In the genomic region with DNA sequence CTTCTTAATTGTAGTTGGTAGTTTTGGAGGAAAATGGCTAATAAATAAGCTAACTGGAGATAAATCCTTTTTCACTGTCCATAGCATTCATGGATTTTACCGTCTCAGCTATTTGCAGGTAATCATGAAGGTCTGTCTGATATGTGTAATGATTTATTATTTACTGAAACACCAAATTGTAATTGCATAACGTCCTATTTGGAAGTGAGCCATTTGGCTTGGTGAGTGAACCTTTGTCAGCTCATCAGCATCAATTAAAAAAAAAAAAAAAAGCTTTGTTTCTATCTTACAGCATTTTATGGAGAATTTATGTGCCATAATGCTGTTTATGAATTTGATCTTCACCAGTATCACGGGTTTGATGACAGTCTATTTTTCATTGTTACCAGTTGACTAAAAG, we compare ENCODE assay signal across 18 cellular contexts. TPM values are rescaled to one million over a fixed set of nuclear protein-coding genes. Genes with fewer than 3 reads are reported as not detected.
DNase-seq lines count a peak whose midpoint lies in the region; ATAC-seq lines count a peak whose summit lies in the region.
"Had no signal": no experiment of that assay in that cellular context is flagged by ENCODE, and none has a peak within 500 bp of the region (broad histone marks: within the 10 kb centered on the region; RNA-seq: fewer than 3 reads in every experiment).

No MANE protein-coding gene starts in this region.

- H3K36me3 Mint-ChIP-seq in activated T-helper 17 cell treated with anti-CD3 and anti-CD28 coated beads, Interleukin-2, amount 50 U/mL, for 72 hours (ENCODE audit: low read depth) = peaks cover 9% of the 10 kb centered on the region

- DNase-seq in NCI-H2196 (lab: John Stamatoyannopoulos, UW; ENCODE audit: unreplicated experiment) = peak; percentile 14
- DNase-seq in NCI-H2196 treated with DMSO at 0.1 percent for 48 hours (lab: John Stamatoyannopoulos, UW; ENCODE audit: unreplicated experiment) = no peak
- peak; percentile 71 for DNase-seq in NCI-H1105 (lab: John Stamatoyannopoulos, UW)
- DNase-seq in dermis microvascular lymphatic vessel endothelial cell (ENCODE audit: low read depth in 2 of 2) = peak; percentile 25 to 62
- peak; percentile 13 for DNase-seq in renal cortical epithelial cell (ENCODE audit: low read depth)
- DNase-seq: DMS153, DND-41, NCI-H1092 treated with DMSO at 0.1 percent for 48 hours, NCI-H2029 treated with DMSO at 0.1 percent for 48 hours, NCI-H226, NCI-H510A, PC-3 had no signal

- H3K27ac Mint-ChIP-seq in activated T-helper 17 cell treated with anti-CD3 and anti-CD28 coated beads, Interleukin-2, amount 50 U/mL, for 72 hours = no peak overlapping the region

- no peaks in the 10 kb centered on the region for H3K4me1 Mint-ChIP-seq in activated T-helper 17 cell treated with anti-CD3 and anti-CD28 coated beads, Interleukin-2, amount 50 U/mL, for 72 hours

- H3K27me3 Mint-ChIP-seq in activated T-helper 17 cell treated with anti-CD3 and anti-CD28 coated beads, Interleukin-2, amount 50 U/mL, for 72 hours = no peaks in the 10 kb centered on the region

- H3K4me3 Mint-ChIP-seq in activated T-helper 17 cell treated with anti-CD3 and anti-CD28 coated beads, Interleukin-2, amount 50 U/mL, for 72 hours = no peak overlapping the region

- ATAC-seq in HG03565 (IDR thresholded peaks at IDR 0.05; ENCODE audit: unreplicated experiment) (no peak), GM21528 (IDR thresholded peaks at IDR 0.05; ENCODE audit: low FRiP score, unreplicated experiment) (no peak)
- no peak for ATAC-seq in activated T-helper 17 cell treated with anti-CD3 and anti-CD28 coated beads, Interleukin-2, amount 50 U/mL, for 72 hours (replicated peaks)
- ATAC-seq: HCT116, PC-3, Right ventricle myocardium inferior had no signal

- no peaks in the 10 kb centered on the region for H3K9me3 Mint-ChIP-seq in activated T-helper 17 cell treated with anti-CD3 and anti-CD28 coated beads, Interleukin-2, amount 50 U/mL, for 72 hours

RNA-seq across cellular contexts. Expression of a gene that starts 20.2 kb away (rescaled TPM):
- total RNA-seq in dermis microvascular lymphatic vessel endothelial cell (21.7 and 32.9 TPM in 2 replicates), renal cortical epithelial cell (9.6 and 11.6 TPM in 2 replicates)
- 1 to 10 TPM; 4.2 to 5.4 TPM for total RNA-seq in activated T-helper 17 cell treated with anti-CD3 and anti-CD28 coated beads, Interleukin-2, amount 50 U/mL, for 72 hours
- total RNA-seq: HT-29 had no signal
